ENCODE assay signal across 9 cellular contexts in the genomic region with DNA sequence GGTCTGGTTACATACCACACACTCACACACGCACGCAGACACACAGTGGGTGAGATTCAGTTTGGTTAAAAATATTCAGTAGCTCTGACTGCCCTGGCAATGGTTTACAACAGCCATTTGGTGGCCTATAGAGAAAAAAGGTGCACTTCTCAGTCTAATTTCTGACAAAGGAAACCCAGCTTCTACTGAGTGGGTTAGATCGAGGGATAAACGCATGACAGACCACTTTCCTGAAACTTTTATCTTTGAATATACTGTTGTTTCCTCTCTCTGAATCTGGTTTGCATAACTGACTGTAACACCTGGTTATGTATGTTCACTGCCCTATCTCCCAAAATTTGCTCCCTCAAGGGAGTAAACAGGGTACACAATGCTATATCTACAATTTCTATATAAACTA. TPM values are rescaled to one million over a fixed set of nuclear protein-coding genes. Genes with fewer than 3 reads are reported as not detected.
DNase-seq lines count a peak whose midpoint lies in the region; ATAC-seq and TF ChIP-seq lines count a peak whose summit lies in the region.
"Had no signal": no experiment of that assay in that cellular context is flagged by ENCODE, and none has a peak within 500 bp of the region (broad histone marks: within the 10 kb centered on the region; RNA-seq: fewer than 3 reads in every experiment).

No MANE protein-coding gene starts in this region.

- no peak for TF ChIP-seq CTCF in dorsolateral prefrontal cortex (IDR thresholded peaks at IDR 0.05 in 54 of 56, conservative IDR thresholded peaks at IDR 0.05 in 2 of 56; ENCODE audit: low read depth in 1 of 56, partially characterized antibody in 56 of 56)

- DNase-seq in KG1 (lab: John Stamatoyannopoulos, UW): peak; percentile 35
- DNase-seq in superior temporal gyrus (ENCODE audit: extremely low spot score): peak; percentile 19
- DNase-seq in SK-N-DZ (ENCODE audit: low spot score): no peak
- DNase-seq in dorsolateral prefrontal cortex: no peak
- no peak for DNase-seq in DMS 273 (lab: John Stamatoyannopoulos, UW; ENCODE audit: unreplicated experiment)
- DNase-seq: mesendoderm, NCI-H2081 treated with DMSO at 0.1 percent for 48 hours had no signal

- peak; percentile 39 for ATAC-seq in GM19351 (IDR thresholded peaks at IDR 0.05; ENCODE audit: unreplicated experiment)
- ATAC-seq in HG02852 (IDR thresholded peaks at IDR 0.05; ENCODE audit: unreplicated experiment): peak; percentile 50

- H3K27me3 ChIP-seq in dorsolateral prefrontal cortex: no peaks in the 10 kb centered on the region

- H3K27ac ChIP-seq in dorsolateral prefrontal cortex: peak overlapping the region in 5 of 59 donors; percentile 3 to 36 (median 13)

- intact Hi-C loops in dorsolateral prefrontal cortex (cut with DNase I): loop anchor here in 1 of 2 donors (10.0 kb wide), 1 partner anchor 1572 kb away; a partner anchor contains a TSS

- H3K4me3 ChIP-seq in dorsolateral prefrontal cortex: peak overlapping the region in 2 of 59 donors; percentile 61 to 67

RNA-seq across cellular contexts. Expression of a gene that starts 2.4 kb away (rescaled TPM):
- polyA plus RNA-seq in SK-N-DZ (2014; cell fraction: cytosol; rRNA removed): 9.1 and 10.5 TPM in 2 replicates
- polyA plus RNA-seq in SK-N-DZ (2014; cell fraction: nucleus; rRNA removed): 11.5 and 13.9 TPM in 2 replicates
- 10 to 100 TPM; 11.4 to 31.5 (median 20.0) TPM for total RNA-seq in dorsolateral prefrontal cortex

RNA-seq across cellular contexts. Expression of a gene that starts 5.3 kb away (rescaled TPM):
- polyA plus RNA-seq in SK-N-DZ (2014; cell fraction: cytosol; rRNA removed): 8.6 and 9.8 TPM in 2 replicates
- 7.4 and 7.6 TPM in 2 replicates for polyA plus RNA-seq in SK-N-DZ (2014; cell fraction: nucleus; rRNA removed)
- total RNA-seq in dorsolateral prefrontal cortex: 10 to 100 TPM in 102 of 120 experiments, 1 to 10 TPM in 18; 7.4 to 17.4 (median 12.0) TPM

RNA-seq across cellular contexts. Expression of a gene that starts 56.6 kb away (rescaled TPM):
- not detected in 2 replicates for polyA plus RNA-seq in SK-N-DZ (2014; cell fraction: cytosol; rRNA removed)
- 0.11 TPM in 1 of 2 replicates, not detected in the other for polyA plus RNA-seq in SK-N-DZ (2014; cell fraction: nucleus; rRNA removed)
- 10 to 100 TPM in 22 of 120 experiments, 1 to 10 TPM in 98; 2.4 to 19.4 (median 6.7) TPM for total RNA-seq in dorsolateral prefrontal cortex

Comparison
In these comparisons a context has a peak if more than half of its experiments do, and no peak if none do; other contexts are left out.
1. DNase-seq: peak in KG1 (single experiment) and superior temporal gyrus (single experiment); none in SK-N-DZ (single experiment), dorsolateral prefrontal cortex (0 of 10) and DMS 273 (single experiment).